ENCODE assay signal across 8 cellular contexts in the genomic region with DNA sequence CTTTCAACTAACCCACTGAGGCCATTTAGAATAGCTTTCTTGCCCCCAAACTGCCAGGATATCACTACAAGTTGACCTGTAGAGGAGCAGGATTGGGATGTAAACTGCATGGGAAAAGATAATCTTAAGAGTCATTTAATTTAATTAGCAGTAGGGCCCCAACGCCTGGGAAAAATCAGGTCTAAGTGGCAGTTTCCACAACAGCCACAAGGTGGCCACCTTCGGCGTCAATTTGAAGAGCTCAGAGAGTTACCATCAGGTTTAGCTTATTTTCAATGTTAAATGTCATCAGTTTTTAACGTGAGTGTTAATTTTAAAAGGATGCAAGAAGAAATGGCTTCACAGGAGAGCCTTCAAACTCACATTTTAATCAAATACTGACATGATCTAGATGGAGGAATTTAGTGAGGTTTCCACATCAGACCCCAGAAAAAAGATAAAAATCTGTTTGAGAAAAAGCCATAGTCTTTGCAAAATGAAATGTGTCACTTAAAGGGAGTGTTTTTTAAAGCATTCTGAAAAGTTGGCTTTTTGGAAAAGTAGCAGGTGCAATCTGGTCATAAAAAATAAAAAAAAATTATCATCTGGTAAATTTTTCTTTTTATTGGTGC.
A peak's percentile ranks its signal among the peaks of the same experiment; 100 is the strongest.
DNase-seq lines count a peak whose midpoint lies in the region; ATAC-seq and TF ChIP-seq lines count a peak whose summit lies in the region.

No MANE protein-coding gene starts in this region.

- ATAC-seq in GM19452 (IDR thresholded peaks at IDR 0.05; ENCODE audit: unreplicated experiment) = peak; percentile 69

- H3K4me3 ChIP-seq in astrocyte of the spinal cord (ENCODE audit: low read depth, low read length) = no peak overlapping the region

- in situ Hi-C loops in astrocyte of the spinal cord (cut with HindIII; ENCODE audit: low sequenced_read_pairs) = no loop called here

- DNase-seq in D341Med (ENCODE audit: low spot score) = peak; percentile 65
- peak; percentile 52 for DNase-seq in KG1 (lab: John Stamatoyannopoulos, UW)
- peak in 4 of 5 experiments; percentile 11 to 49 (median 27) for DNase-seq in T-helper 2 cell
- DNase-seq in astrocyte of the spinal cord (ENCODE audit: low read depth, low spot score) = peak; percentile 55
- peak; percentile 80 for DNase-seq in inferior parietal cortex (ENCODE audit: extremely low spot score)
- peak; percentile 62 for DNase-seq in stimulated activated CD4-positive, alpha-beta T cell treated with anti-CD3 and anti-CD28 coated beads, Interleukin-4, amount 100 ng/mL, for 24 hours
- no peak for DNase-seq in HuH-7.5 (ENCODE audit: low spot score)

- TF ChIP-seq CTCF in astrocyte of the spinal cord (IDR thresholded peaks at IDR 0.05; ENCODE audit: low read depth, low read length) = peak; percentile 84
